28 cellular contexts compared by ENCODE assay signal in genomic region chr2:76387294-76387693, GRCh38.
"Had no signal": no experiment of that assay in that cellular context is flagged by ENCODE, and none has a peak within 500 bp of the region (broad histone marks: within the 10 kb centered on the region; RNA-seq: fewer than 3 reads in every experiment).

No MANE protein-coding gene starts in this region.

- H3K27ac ChIP-seq: ovary, parathyroid adenoma, psoas muscle, right lobe of liver, sigmoid colon, stomach, thoracic aorta, thyroid gland, tibial nerve, upper lobe of left lung, vagina had no signal

- H3K9me3 ChIP-seq: ovary, psoas muscle, right lobe of liver, sigmoid colon, stomach, thoracic aorta, thyroid gland, tibial nerve, upper lobe of left lung, vagina had no signal

- FAIRE-seq: small intestine, urothelium cell line had no signal

- H3K36me3 ChIP-seq: neural progenitor cell, ovary, right lobe of liver, sigmoid colon, stomach, thoracic aorta, thyroid gland, tibial nerve, upper lobe of left lung, vagina had no signal

- H3K9ac ChIP-seq: neural progenitor cell, parathyroid adenoma had no signal

- H3K4me2 ChIP-seq: neural progenitor cell had no signal

- H3K9me3 Mint-ChIP-seq: nephron; neural progenitor cell; stimulated activated naive B cell treated with anti-CD40 and anti-IgM and Interleukin-4, amounts not matched to agents 10 μg/mL and 1 μg/mL and 100 μg/mL, for 72 hours had no signal

- DNase-seq: occipital lobe; ovary; posterior cingulate gyrus; psoas muscle; right cardiac atrium; right lobe of liver; sigmoid colon; small intestine; stimulated activated CD4-positive, alpha-beta T cell treated with anti-CD3 and anti-CD28 coated beads, Interleukin-15, amount 100 ng/mL, for 24 hours; stimulated activated CD4-positive, alpha-beta T cell treated with anti-CD3 and anti-CD28 coated beads, Interleukin-2, amount 100 ng/mL, for 24 hours; stimulated activated CD4-positive, alpha-beta T cell treated with anti-CD3 and anti-CD28 coated beads, Interleukin-2, amount 100 ng/mL, for 48 hours; stimulated activated CD4-positive, alpha-beta T cell treated with anti-CD3 and anti-CD28 coated beads, Interleukin-4, amount 100 ng/mL, for 24 hours; stimulated activated naive B cell treated with anti-CD40 and anti-IgM and Interleukin-4, amounts not matched to agents 10 μg/mL and 1 μg/mL and 100 μg/mL, for 72 hours; stimulated activated naive CD4-positive, alpha-beta T cell treated with Interleukin-2 at 50 U/mL for 16 hours; stomach; thyroid gland; trophoblast cell; upper lobe of left lung had no signal

- H3K4me3 Mint-ChIP-seq: nephron; neural progenitor cell; stimulated activated effector memory CD8-positive, alpha-beta T cell treated with anti-CD3 and anti-CD28 coated beads, Interleukin-12 subunit alpha, Interleukin-12 subunit beta, amount 100 ng/mL, for 72 hours; stimulated activated naive B cell treated with anti-CD40 and anti-IgM and Interleukin-4, amounts not matched to agents 10 μg/mL and 1 μg/mL and 100 μg/mL, for 72 hours; stimulated activated naive CD8-positive, alpha-beta T cell treated with anti-CD3 and anti-CD28 coated beads, Interleukin-15, Interleukin-2, amounts not matched to agents 100 ng/mL and 50 ng/mL, for 24 hours had no signal

- H3K4me1 ChIP-seq: parathyroid adenoma, psoas muscle, right lobe of liver, sigmoid colon, stomach, thyroid gland, tibial nerve, upper lobe of left lung, vagina had no signal

- H2AFZ ChIP-seq: neural progenitor cell, parathyroid adenoma had no signal

- ATAC-seq: psoas muscle; right cardiac atrium; right lobe of liver; stimulated activated effector memory CD8-positive, alpha-beta T cell treated with anti-CD3 and anti-CD28 coated beads, Interleukin-12 subunit alpha, Interleukin-12 subunit beta, amount 100 ng/mL, for 72 hours; stimulated activated naive B cell treated with anti-CD40 and anti-IgM and Interleukin-4, amounts not matched to agents 10 μg/mL and 1 μg/mL and 100 μg/mL, for 72 hours had no signal

- H3K79me2 ChIP-seq: parathyroid adenoma had no signal

- H3K4me1 Mint-ChIP-seq: stimulated activated effector memory CD8-positive, alpha-beta T cell treated with anti-CD3 and anti-CD28 coated beads, Interleukin-12 subunit alpha, Interleukin-12 subunit beta, amount 100 ng/mL, for 72 hours; stimulated activated naive B cell treated with anti-CD40 and anti-IgM and Interleukin-4, amounts not matched to agents 10 μg/mL and 1 μg/mL and 100 μg/mL, for 72 hours had no signal

- H3K4me3 ChIP-seq: neural progenitor cell, ovary, psoas muscle, right lobe of liver, sigmoid colon, stomach, thoracic aorta, thyroid gland, tibial nerve, upper lobe of left lung, vagina had no signal

- H3K27ac Mint-ChIP-seq: nephron; neural progenitor cell; progenitor cell of endocrine pancreas; stimulated activated effector memory CD8-positive, alpha-beta T cell treated with anti-CD3 and anti-CD28 coated beads, Interleukin-12 subunit alpha, Interleukin-12 subunit beta, amount 100 ng/mL, for 72 hours; stimulated activated naive B cell treated with anti-CD40 and anti-IgM and Interleukin-4, amounts not matched to agents 10 μg/mL and 1 μg/mL and 100 μg/mL, for 72 hours; stimulated activated naive CD8-positive, alpha-beta T cell treated with anti-CD3 and anti-CD28 coated beads, Interleukin-15, Interleukin-2, amounts not matched to agents 100 ng/mL and 50 ng/mL, for 24 hours had no signal

- H3K27me3 Mint-ChIP-seq: progenitor cell of endocrine pancreas; stimulated activated naive B cell treated with anti-CD40 and anti-IgM and Interleukin-4, amounts not matched to agents 10 μg/mL and 1 μg/mL and 100 μg/mL, for 72 hours; stimulated activated naive CD8-positive, alpha-beta T cell treated with anti-CD3 and anti-CD28 coated beads, Interleukin-15, Interleukin-2, amounts not matched to agents 100 ng/mL and 50 ng/mL, for 24 hours had no signal

- H3K36me3 Mint-ChIP-seq: neural progenitor cell; stimulated activated effector memory CD8-positive, alpha-beta T cell treated with anti-CD3 and anti-CD28 coated beads, Interleukin-12 subunit alpha, Interleukin-12 subunit beta, amount 100 ng/mL, for 72 hours; stimulated activated naive B cell treated with anti-CD40 and anti-IgM and Interleukin-4, amounts not matched to agents 10 μg/mL and 1 μg/mL and 100 μg/mL, for 72 hours had no signal

- H3K27me3 ChIP-seq: neural progenitor cell, ovary, right lobe of liver, sigmoid colon, stomach, thyroid gland, tibial nerve, upper lobe of left lung, vagina had no signal
